ENCODE assay signal across 8 cellular contexts in genomic region chr3:160564949-160565441, GRCh38.
A peak's percentile ranks its signal among the peaks of the same experiment; 100 is the strongest.
DNase-seq lines count a peak whose midpoint lies in the region; ATAC-seq and TF ChIP-seq lines count a peak whose summit lies in the region.

No MANE protein-coding gene starts in this region.

- peak; percentile 44 for ATAC-seq in GM21619 (IDR thresholded peaks at IDR 0.05; ENCODE audit: unreplicated experiment)

- H3K27me3 ChIP-seq in layer of hippocampus (ENCODE audit: control insufficient read depth, insufficient read depth, low read length) = no peaks in the 10 kb centered on the region

- DNase-seq in GM12864 (ENCODE audit: low read depth) (peak; percentile 10), HuH-7 (ENCODE audit: low spot score) (peak; percentile 24), T-helper 22 cell (ENCODE audit: low read depth) (peak; percentile 59), caudate nucleus (lab: John Stamatoyannopoulos, UW) (peak in 22 of 61 donors; percentile 32 to 81 (median 66)), DMS79 (lab: John Stamatoyannopoulos, UW) (no peak)
- DNase-seq in stimulated activated CD4-positive, alpha-beta T cell treated with anti-CD3 and anti-CD28 coated beads, Interleukin-4, amount 100 ng/mL, for 4 hours = peak; percentile 47 to 58

- no peak for TF ChIP-seq CTCF in GM12864 (IDR thresholded peaks at IDR 0.05; ENCODE audit: low read depth, low read length, missing control alignments)

- H3K4me3 ChIP-seq in GM12864 (ENCODE audit: low read depth, low read length) = peak overlapping the region; percentile 69

- H3K27ac ChIP-seq in caudate nucleus (ENCODE audit: low read depth, low read length) = peak overlapping the region; percentile 64
- H3K27ac ChIP-seq in layer of hippocampus (ENCODE audit: low read depth, low read length) = peak overlapping the region; percentile 82
